Comparison of ENCODE assay signal across 14 cellular contexts in genomic region chr9:38263534-38263933, GRCh38.
DNase-seq lines count a peak whose midpoint lies in the region; ATAC-seq, FAIRE-seq and TF ChIP-seq lines count a peak whose summit lies in the region.
"Had no signal": no experiment of that assay in that cellular context is flagged by ENCODE, and none has a peak within 500 bp of the region (broad histone marks: within the 10 kb centered on the region; RNA-seq: fewer than 3 reads in every experiment).

No MANE protein-coding gene starts in this region.

- TF ChIP-seq CTCF in A549 (IDR thresholded peaks at IDR 0.05): peak; percentile 56
- TF ChIP-seq CTCF in GM10248 (IDR thresholded peaks at IDR 0.05; ENCODE audit: control extremely low read depth, extremely low read depth, low read depth, missing control alignments): peak; percentile 12
- TF ChIP-seq CTCF in PC-9 (conservative IDR thresholded peaks at IDR 0.05): peak; percentile 59
- peak; percentile 33 for TF ChIP-seq CTCF in fibroblast of pulmonary artery (IDR thresholded peaks at IDR 0.05; ENCODE audit: low read length, missing control alignments)
- no peak for TF ChIP-seq CTCF in CD14-positive monocyte (IDR thresholded peaks at IDR 0.05)

- intact Hi-C loops in PC-9 (cut with micrococcal nuclease; ENCODE audit: unreplicated experiment): loop anchor here (2.0 to 5.0 kb wide), 5 partner anchors 37 to 351 kb away; partner anchors contain the start of gene SHB
- intact Hi-C loops in CD14-positive monocyte (cut with micrococcal nuclease): no loop called here

- no peak for TF ChIP-seq POLR2A in A549 (IDR thresholded peaks at IDR 0.05; ENCODE audit: low read length)

- H3K79me2 ChIP-seq in PC-9 (ENCODE audit: low read depth): no peaks in the 10 kb centered on the region

- H3K4me1 Mint-ChIP-seq in CD14-positive monocyte: no peaks in the 10 kb centered on the region
- H3K4me1 Mint-ChIP-seq: activated naive CD8-positive, alpha-beta T cell treated with anti-CD3 and anti-CD28 coated beads, Interleukin-2, amount 50 U/mL, for 24 hours; IgD-negative memory B cell had no signal

- no peaks in the 10 kb centered on the region for H3K4me1 ChIP-seq in A549
- H3K4me1 ChIP-seq in PC-9 (replicated peaks; ENCODE audit: insufficient read depth): no peaks in the 10 kb centered on the region; the same call in 1 of the 2 replicates
- H3K4me1 ChIP-seq: transverse colon had no signal

- ATAC-seq in A549: peak; percentile 56 to 64; a peak in 5 of 6 replicates
- no peak for ATAC-seq in HG02981 (IDR thresholded peaks at IDR 0.05; ENCODE audit: unreplicated experiment)
- ATAC-seq: activated naive CD8-positive, alpha-beta T cell treated with anti-CD3 and anti-CD28 coated beads, Interleukin-2, amount 50 U/mL, for 24 hours had no signal

- H3K4me3 Mint-ChIP-seq in CD14-positive monocyte: no peak overlapping the region
- H3K4me3 Mint-ChIP-seq: activated naive CD8-positive, alpha-beta T cell treated with anti-CD3 and anti-CD28 coated beads, Interleukin-2, amount 50 U/mL, for 24 hours had no signal

- no peaks in the 10 kb centered on the region for H3K27me3 ChIP-seq in PC-9 (ENCODE audit: insufficient read depth, low read depth)
- H3K27me3 ChIP-seq: transverse colon had no signal

- TF ChIP-seq RAD21 in A549 (conservative IDR thresholded peaks at IDR 0.05 in 1 of 2, IDR thresholded peaks at IDR 0.05 in 1 of 2): peak; percentile 80 to 82

- no TSS peak for BruUV-seq in PC-9 (replicated peaks; lab: Mats Ljungman, UMichigan)

- H3K9me3 ChIP-seq in A549 (peaks cover 20% of the 10 kb centered on the region; the same call in 2 of the 3 replicates), PC-9 (ENCODE audit: insufficient read depth, low read depth) (no peaks in the 10 kb centered on the region)

- POLR2A ChIA-PET in A549 (lab: Yijun Ruan, JAX) (no interaction called here), GM10248 (lab: Yijun Ruan, JAX) (no interaction called here), PC-9 (lab: Charles Lee; ENCODE audit: unreplicated experiment) (no interaction called here)

- H3F3A ChIP-seq in PC-9 (ENCODE audit: insufficient read depth, low read depth): no peaks in the 10 kb centered on the region

- H4K20me1 ChIP-seq in PC-9 (ENCODE audit: insufficient read depth): no peaks in the 10 kb centered on the region

- 3% methylated on average over 1 of the region's 1 CpG for WGBS in A549 (ENCODE audit: missing lambda C conversion rate)

- FAIRE-seq in A549 (lab: Jason Lieb, UNC): peak; percentile 54
- FAIRE-seq: TTC549 had no signal

- no peaks in the 10 kb centered on the region for H3K9me2 ChIP-seq in PC-9 (ENCODE audit: insufficient read depth)

- H2AFZ ChIP-seq in PC-9: no peak overlapping the region

- H3K9me3 Mint-ChIP-seq in CD14-positive monocyte: peaks cover 7 to 19% (median 16%) of the 10 kb centered on the region in 7 donors

- H3K4me3 ChIP-seq in A549: no peak overlapping the region
- H3K4me3 ChIP-seq in PC-9: no peak overlapping the region
- H3K4me3 ChIP-seq in fibroblast of pulmonary artery (replicated peaks; ENCODE audit: low read depth, low read length): no peak overlapping the region
- H3K4me3 ChIP-seq: transverse colon had no signal

- no peak overlapping the region for H3K4me2 ChIP-seq in A549
- no peak overlapping the region for H3K4me2 ChIP-seq in PC-9

- CTCF ChIA-PET in A549 (lab: Yijun Ruan, JAX) (interaction anchor here (0.6 to 4.8 kb wide), 39 partner anchors 10 to 516 kb away, joined by 3 to 55 read pairs (median 4); partner anchors contain the start of gene SLC25A51), GM10248 (lab: Yijun Ruan, JAX) (interaction anchor here (1.5 to 1.7 kb wide), 2 partner anchors 63 to 350 kb away, joined by 3 to 8 read pairs; no protein-coding TSS in a partner anchor), PC-9 (lab: Charles Lee) (interaction anchor here (0.6 to 1.5 kb wide), 3 partner anchors 93 to 351 kb away, joined by 3 to 4 read pairs (median 3); no protein-coding TSS in a partner anchor)

- H3K36me3 ChIP-seq in PC-9 (ENCODE audit: low read depth): no peaks in the 10 kb centered on the region
- H3K36me3 ChIP-seq: transverse colon had no signal

- H3K27me3 Mint-ChIP-seq in CD14-positive monocyte (ENCODE audit: low read depth in 3 of 3): peaks cover 2 to 7% (median 4%) of the 10 kb centered on the region in 3 donors
- H3K27me3 Mint-ChIP-seq: IgD-negative memory B cell had no signal

- DNase-seq in A549 (ENCODE audit: low read depth in 1 of 2, low spot score in 1 of 2): peak in 1 of 2 experiments; percentile 49
- DNase-seq in GM10248 (ENCODE audit: extremely low spot score): no peak
- DNase-seq in PC-9: peak in 1 of 2 experiments; percentile 37
- peak; percentile 57 for DNase-seq in fibroblast of pulmonary artery (ENCODE audit: low read depth)
- DNase-seq in CD14-positive monocyte (ENCODE audit: low spot score): no peak
- no peak for DNase-seq in SIG-M5 treated with dmso at 0.1 percent for 504 hours (lab: John Stamatoyannopoulos, UW; ENCODE audit: unreplicated experiment)
- DNase-seq in activated effector memory CD4-positive, alpha-beta T cell treated with anti-CD3 and anti-CD28 coated beads, Interleukin-2, amount 50 U/mL, for 16 hours: no peak
- DNase-seq: activated naive CD8-positive, alpha-beta T cell treated with anti-CD3 and anti-CD28 coated beads, Interleukin-2, amount 50 U/mL, for 24 hours; GF-D8; stimulated activated CD4-positive, alpha-beta T cell treated with anti-CD3 and anti-CD28 coated beads, Interleukin-12 subunit alpha, Interleukin-12 subunit beta, amount 100 ng/mL, for 4 hours; transverse colon had no signal

- H3K27ac ChIP-seq in A549 (peak overlapping the region in 1 of 2 experiments; percentile 14; a peak in 1 of 6 replicates), PC-9 (no peak overlapping the region)
- H3K27ac ChIP-seq: transverse colon had no signal

- no peak for TF ChIP-seq EP300 in A549 (IDR thresholded peaks at IDR 0.05)

- no peaks in the 10 kb centered on the region for H3K36me3 Mint-ChIP-seq in CD14-positive monocyte

- no peak overlapping the region for H3K27ac Mint-ChIP-seq in CD14-positive monocyte
- H3K27ac Mint-ChIP-seq: activated naive CD8-positive, alpha-beta T cell treated with anti-CD3 and anti-CD28 coated beads, Interleukin-2, amount 50 U/mL, for 24 hours; IgD-negative memory B cell had no signal

TF ChIP-seq in A549, 52 proteins besides CTCF, POLR2A, EP300 and RAD21:
- TF ChIP-seq SMC3 (IDR thresholded peaks at IDR 0.05) (peak; percentile 75), MYC (IDR thresholded peaks at IDR 0.05; ENCODE audit: borderline replicate concordance, low read length) (no peak)
